ENCODE assay signal across 31 cellular contexts in the genomic region with DNA sequence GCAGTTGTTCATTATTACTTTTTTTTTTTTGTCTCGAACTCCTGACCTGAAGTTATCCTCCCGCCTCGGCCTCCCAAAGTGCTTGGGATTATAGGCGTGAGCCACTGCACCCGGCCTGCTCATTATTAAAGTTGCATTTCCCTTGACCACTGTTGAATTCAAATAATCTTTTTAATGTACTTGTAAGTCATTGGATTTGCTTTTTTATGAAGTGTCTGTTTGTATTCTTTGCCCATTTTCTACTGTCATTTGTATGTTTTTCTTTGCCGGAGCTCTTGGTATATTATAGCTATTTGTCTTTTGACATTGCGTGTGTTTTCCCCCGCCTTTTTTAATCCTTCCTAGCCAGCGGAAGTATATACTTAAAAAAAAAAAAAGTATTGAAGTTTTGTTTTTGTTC. TPM values are rescaled to one million over a fixed set of nuclear protein-coding genes. Genes with fewer than 3 reads are reported as not detected.
"Had no signal": no experiment of that assay in that cellular context is flagged by ENCODE, and none has a peak within 500 bp of the region (broad histone marks: within the 10 kb centered on the region; RNA-seq: fewer than 3 reads in every experiment).

No MANE protein-coding gene starts in this region.

- H3K4me3 ChIP-seq: PC-9 had no signal

- H3K27me3 ChIP-seq: brain microvascular endothelial cell had no signal

- H3K4me3 Mint-ChIP-seq: activated B cell treated with CpG ODN at 0.5 μM for 24 hours; activated CD4-positive, alpha-beta memory T cell treated with anti-CD3 and anti-CD28 coated beads for 36 hours; activated naive CD4-positive, alpha-beta T cell treated with anti-CD3 and anti-CD28 coated beads, Interleukin-2, amount 10 ng/mL, durations not matched to agents 7 days and 5 days; activated naive CD8-positive, alpha-beta T cell treated with anti-CD3 and anti-CD28 coated beads for 36 hours; activated T-cell treated with anti-CD3 and anti-CD28 coated beads, Interleukin-2, amount 50 U/mL, for 4 hours; activated T-helper 1 cell treated with anti-CD3 and anti-CD28 coated beads, Interleukin-12 subunit alpha, Interleukin-12 subunit beta, Interleukin-2, Interleukin-4 antibody, amounts not matched to agents 30 ng/mL and 10 ng/mL and 1 ng/mL, durations not matched to agents 14 hours and 24 hours and 36 hours; T-helper 2 cell treated with Interferon-gamma antibody and Interleukin-4, amounts not matched to agents 5 μg/mL and 100 μg/mL, for 36 hours had no signal

- H3K36me3 ChIP-seq: brain microvascular endothelial cell had no signal

- H3K27ac ChIP-seq: brain microvascular endothelial cell, PC-9, RWPE1 had no signal

- H3K9me3 Mint-ChIP-seq: activated B cell treated with CpG ODN at 0.5 μM for 24 hours; activated CD4-positive, alpha-beta memory T cell treated with anti-CD3 and anti-CD28 coated beads for 36 hours; activated naive CD4-positive, alpha-beta T cell treated with anti-CD3 and anti-CD28 coated beads, Interleukin-2, amount 10 ng/mL, durations not matched to agents 7 days and 5 days; activated naive CD8-positive, alpha-beta T cell treated with anti-CD3 and anti-CD28 coated beads for 36 hours; activated T-cell treated with anti-CD3 and anti-CD28 coated beads, Interleukin-2, amount 50 U/mL, for 4 hours; activated T-helper 1 cell treated with anti-CD3 and anti-CD28 coated beads, Interleukin-12 subunit alpha, Interleukin-12 subunit beta, Interleukin-2, Interleukin-4 antibody, amounts not matched to agents 30 ng/mL and 10 ng/mL and 1 ng/mL, durations not matched to agents 14 hours and 24 hours and 36 hours; T-helper 2 cell treated with Interferon-gamma antibody and Interleukin-4, amounts not matched to agents 5 μg/mL and 100 μg/mL, for 36 hours had no signal

- DNase-seq: activated B cell treated with CpG ODN at 0.5 μM for 24 hours; activated CD4-positive, alpha-beta memory T cell treated with anti-CD3 and anti-CD28 coated beads for 36 hours; activated CD4-positive, alpha-beta T cell treated with anti-CD3 and anti-CD28 coated beads for 48 hours; activated CD4-positive, CD25-positive, alpha-beta regulatory T cell treated with anti-CD3 and anti-CD28 coated beads, Interleukin-2, amount 50 U/mL, for 72 hours; activated CD8-positive, alpha-beta memory T cell treated with anti-CD3 and anti-CD28 coated beads, Interleukin-2, amount 50 U/mL, for 4 hours; activated gamma-delta T cell treated with Interleukin-2 at 50 U/mL for 16 hours; activated naive CD4-positive, alpha-beta T cell treated with anti-CD3 and anti-CD28 coated beads, Interleukin-2, amount 10 ng/mL, durations not matched to agents 7 days and 5 days; activated naive CD8-positive, alpha-beta T cell treated with anti-CD3 and anti-CD28 coated beads for 36 hours; activated T-cell treated with anti-CD3 and anti-CD28 coated beads for 4 hours; activated T-cell treated with anti-CD3 and anti-CD28 coated beads, Interleukin-2, amount 50 U/mL, for 4 hours; amniotic stem cell; aorta; brain microvascular endothelial cell; central memory CD4-positive, alpha-beta T cell; Karpas-422; KBM-7; NCI-H1048; NCI-H1105 treated with DMSO at 0.1 percent for 48 hours; NCI-H1436; NCI-H1694; NCI-H1930; NCI-H2081 treated with DMSO at 0.1 percent for 48 hours; NCI-H345; NCI-H524 treated with DMSO at 0.1 percent for 48 hours; PC-9; SIG-M5 had no signal

- H3K27me3 Mint-ChIP-seq: activated B cell treated with CpG ODN at 0.5 μM for 24 hours; activated CD4-positive, alpha-beta memory T cell treated with anti-CD3 and anti-CD28 coated beads for 36 hours had no signal

- H3K36me3 Mint-ChIP-seq: activated CD4-positive, alpha-beta memory T cell treated with anti-CD3 and anti-CD28 coated beads for 36 hours had no signal

- H3K27ac Mint-ChIP-seq: activated B cell treated with CpG ODN at 0.5 μM for 24 hours; activated CD4-positive, alpha-beta memory T cell treated with anti-CD3 and anti-CD28 coated beads for 36 hours; activated naive CD4-positive, alpha-beta T cell treated with anti-CD3 and anti-CD28 coated beads, Interleukin-2, amount 10 ng/mL, durations not matched to agents 7 days and 5 days; activated naive CD8-positive, alpha-beta T cell treated with anti-CD3 and anti-CD28 coated beads for 36 hours; activated T-helper 1 cell treated with anti-CD3 and anti-CD28 coated beads, Interleukin-12 subunit alpha, Interleukin-12 subunit beta, Interleukin-2, Interleukin-4 antibody, amounts not matched to agents 30 ng/mL and 10 ng/mL and 1 ng/mL, durations not matched to agents 14 hours and 24 hours and 36 hours had no signal

RNA-seq across cellular contexts. Expression of gene LRRTM2, which starts 22.0 kb away (rescaled TPM):
- total RNA-seq: activated naive CD8-positive, alpha-beta T cell treated with anti-CD3 and anti-CD28 coated beads for 36 hours; activated T-helper 1 cell treated with anti-CD3 and anti-CD28 coated beads, Interleukin-12 subunit alpha, Interleukin-12 subunit beta, Interleukin-2, Interleukin-4 antibody, amounts not matched to agents 30 ng/mL and 10 ng/mL and 1 ng/mL, durations not matched to agents 14 hours and 24 hours and 36 hours; MCF 10A; PC-9; Right ventricle myocardium inferior had no signal
